ENCODE assay signal across 1 cellular context in the genomic region with DNA sequence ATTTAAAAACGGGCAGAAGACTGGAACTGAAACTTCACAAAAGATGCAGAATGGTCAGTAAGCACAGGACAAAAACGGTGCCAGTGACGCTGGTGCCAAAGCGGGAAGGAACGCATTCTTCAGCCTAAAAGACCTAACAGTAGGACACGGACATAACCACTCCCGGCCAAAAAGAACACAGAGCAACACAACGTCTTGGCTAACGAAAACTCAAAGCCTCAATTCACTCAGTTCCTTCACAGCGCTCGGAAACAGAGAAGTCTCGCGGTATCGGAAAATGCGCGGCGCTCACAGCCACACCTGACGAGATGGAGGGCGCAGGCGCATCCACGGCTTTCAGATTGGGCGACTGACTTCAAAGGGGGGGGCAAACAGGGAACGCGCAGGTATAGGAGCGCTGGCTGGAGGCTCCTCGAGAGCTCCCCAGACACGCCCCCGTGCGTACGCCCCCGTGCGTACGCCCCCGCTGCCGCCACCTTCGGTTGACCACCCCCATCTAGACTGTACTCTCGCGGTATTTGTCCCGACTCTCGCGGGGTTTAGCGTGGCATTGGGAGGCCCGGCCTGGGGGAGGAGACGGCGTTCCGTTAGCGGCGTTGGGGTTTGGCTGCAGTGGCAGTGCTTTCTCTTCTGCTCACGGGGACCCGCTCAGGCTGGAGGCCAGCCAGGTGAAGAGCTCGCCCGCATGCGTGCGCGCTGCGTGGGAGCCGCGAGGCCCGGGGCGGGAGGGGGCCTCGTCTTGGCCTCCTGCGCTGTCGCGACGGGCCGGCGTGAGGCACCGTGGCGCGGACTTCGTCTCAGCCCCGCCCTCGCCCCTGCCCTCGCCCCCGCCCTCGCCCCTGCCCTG.
TF ChIP-seq lines count a peak whose summit lies in the region.

Gene NKTR, plus strand, starts transcription at position 576 of the 847 bp plus-strand sequence. CDS start 321 bp downstream, outside the sequence.

TF ChIP-seq in GM12878, 131 proteins besides CTCF, POLR2A, EP300 and RAD21 (continued from another document and continues in another):
- TF ChIP-seq TCF3 (IDR thresholded peaks at IDR 0.05; ENCODE audit: borderline replicate concordance, insufficient read depth, low read depth, low read length) (peak; percentile 14; the same call in 1 of the 2 replicates), MYC (IDR thresholded peaks at IDR 0.05; ENCODE audit: insufficient read depth, insufficient read length, insufficient replicate concordance, low read length, severe bottlenecking) (peak; percentile 28), ZNF24 (IDR thresholded peaks at IDR 0.05) (no peak), CHD4 (IDR thresholded peaks at IDR 0.05) (no peak), MEF2B (IDR thresholded peaks at IDR 0.05; ENCODE audit: partially characterized antibody, poor library complexity, severe bottlenecking) (no peak), FOXK2 (IDR thresholded peaks at IDR 0.05) (no peak), BCL11A (IDR thresholded peaks at IDR 0.05; ENCODE audit: low read depth, low read length) (no peak), HDGF (IDR thresholded peaks at IDR 0.05) (peak; percentile 97), CUX1 (IDR thresholded peaks at IDR 0.05; ENCODE audit: insufficient replicate concordance, low read depth, low read length) (no peak), ATF2 (IDR thresholded peaks at IDR 0.05; ENCODE audit: low read length) (peak; percentile 42; the same call in 1 of the 2 replicates), POLR2AphosphoS2 (IDR thresholded peaks at IDR 0.05; ENCODE audit: low read depth, low read length) (peak; percentile 94), MTA3 (IDR thresholded peaks at IDR 0.05; ENCODE audit: borderline replicate concordance, low read length) (no peak), TAF1 (IDR thresholded peaks at IDR 0.05; ENCODE audit: borderline replicate concordance, low read depth, low read length) (peak; percentile 87), ZNF622 (IDR thresholded peaks at IDR 0.05) (no peak), SRF (IDR thresholded peaks at IDR 0.05; ENCODE audit: low read depth in 2 of 2, low read length in 2 of 2) (no peak), SIN3A (IDR thresholded peaks at IDR 0.05; ENCODE audit: low read depth, low read length) (0 out of 2 replicates have a peak, but pooled peaks have one; percentile 41), CHD2 (IDR thresholded peaks at IDR 0.05; ENCODE audit: borderline replicate concordance, low read depth, low read length) (peak; percentile 99), RFX5 (IDR thresholded peaks at IDR 0.05; ENCODE audit: low read depth, low read length) (peak; percentile 8; the same call in 1 of the 2 replicates), ESRRA (IDR thresholded peaks at IDR 0.05; ENCODE audit: low read length) (no peak), NR2C1 (IDR thresholded peaks at IDR 0.05) (no peak), CBX3 (IDR thresholded peaks at IDR 0.05; ENCODE audit: borderline replicate concordance, low read depth) (no peak), CEBPB (IDR thresholded peaks at IDR 0.05; ENCODE audit: borderline replicate concordance in 1 of 2, low read depth in 2 of 2, low read length in 2 of 2) (peak in 1 of 2 experiments; percentile 58; a peak in 1 of 4 replicates), PML (IDR thresholded peaks at IDR 0.05; ENCODE audit: low read length) (peak; percentile 97), NR2C2 (IDR thresholded peaks at IDR 0.05; ENCODE audit: borderline replicate concordance, control insufficient read depth, insufficient read length, low read depth) (no peak), KAT2A (conservative IDR thresholded peaks at IDR 0.05; ENCODE audit: control insufficient read depth, low read depth, low read length) (no peak), ZNF274 (IDR thresholded peaks at IDR 0.05; ENCODE audit: insufficient read depth, insufficient read length) (no peak)
- TF ChIP-seq, protein P1, sequence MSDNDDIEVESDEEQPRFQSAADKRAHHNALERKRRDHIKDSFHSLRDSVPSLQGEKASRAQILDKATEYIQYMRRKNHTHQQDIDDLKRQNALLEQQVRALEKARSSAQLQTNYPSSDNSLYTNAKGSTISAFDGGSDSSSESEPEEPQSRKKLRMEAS (IDR thresholded peaks at IDR 0.05; ENCODE audit: low read depth, low read length), result peak; percentile 73; the same call in 1 of the 2 replicates
- TF ChIP-seq, protein P2, sequence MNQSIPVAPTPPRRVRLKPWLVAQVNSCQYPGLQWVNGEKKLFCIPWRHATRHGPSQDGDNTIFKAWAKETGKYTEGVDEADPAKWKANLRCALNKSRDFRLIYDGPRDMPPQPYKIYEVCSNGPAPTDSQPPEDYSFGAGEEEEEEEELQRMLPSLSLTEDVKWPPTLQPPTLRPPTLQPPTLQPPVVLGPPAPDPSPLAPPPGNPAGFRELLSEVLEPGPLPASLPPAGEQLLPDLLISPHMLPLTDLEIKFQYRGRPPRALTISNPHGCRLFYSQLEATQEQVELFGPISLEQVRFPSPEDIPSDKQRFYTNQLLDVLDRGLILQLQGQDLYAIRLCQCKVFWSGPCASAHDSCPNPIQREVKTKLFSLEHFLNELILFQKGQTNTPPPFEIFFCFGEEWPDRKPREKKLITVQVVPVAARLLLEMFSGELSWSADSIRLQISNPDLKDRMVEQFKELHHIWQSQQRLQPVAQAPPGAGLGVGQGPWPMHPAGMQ (IDR thresholded peaks at IDR 0.05; ENCODE audit: borderline replicate concordance), result peak; percentile 82
- TF ChIP-seq, protein P3, sequence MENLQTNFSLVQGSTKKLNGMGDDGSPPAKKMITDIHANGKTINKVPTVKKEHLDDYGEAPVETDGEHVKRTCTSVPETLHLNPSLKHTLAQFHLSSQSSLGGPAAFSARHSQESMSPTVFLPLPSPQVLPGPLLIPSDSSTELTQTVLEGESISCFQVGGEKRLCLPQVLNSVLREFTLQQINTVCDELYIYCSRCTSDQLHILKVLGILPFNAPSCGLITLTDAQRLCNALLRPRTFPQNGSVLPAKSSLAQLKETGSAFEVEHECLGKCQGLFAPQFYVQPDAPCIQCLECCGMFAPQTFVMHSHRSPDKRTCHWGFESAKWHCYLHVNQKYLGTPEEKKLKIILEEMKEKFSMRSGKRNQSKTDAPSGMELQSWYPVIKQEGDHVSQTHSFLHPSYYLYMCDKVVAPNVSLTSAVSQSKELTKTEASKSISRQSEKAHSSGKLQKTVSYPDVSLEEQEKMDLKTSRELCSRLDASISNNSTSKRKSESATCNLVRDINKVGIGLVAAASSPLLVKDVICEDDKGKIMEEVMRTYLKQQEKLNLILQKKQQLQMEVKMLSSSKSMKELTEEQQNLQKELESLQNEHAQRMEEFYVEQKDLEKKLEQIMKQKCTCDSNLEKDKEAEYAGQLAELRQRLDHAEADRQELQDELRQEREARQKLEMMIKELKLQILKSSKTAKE (IDR thresholded peaks at IDR 0.05; ENCODE audit: low read depth, poor library complexity, severe bottlenecking), result peak; percentile 43
- TF ChIP-seq, protein P4, sequence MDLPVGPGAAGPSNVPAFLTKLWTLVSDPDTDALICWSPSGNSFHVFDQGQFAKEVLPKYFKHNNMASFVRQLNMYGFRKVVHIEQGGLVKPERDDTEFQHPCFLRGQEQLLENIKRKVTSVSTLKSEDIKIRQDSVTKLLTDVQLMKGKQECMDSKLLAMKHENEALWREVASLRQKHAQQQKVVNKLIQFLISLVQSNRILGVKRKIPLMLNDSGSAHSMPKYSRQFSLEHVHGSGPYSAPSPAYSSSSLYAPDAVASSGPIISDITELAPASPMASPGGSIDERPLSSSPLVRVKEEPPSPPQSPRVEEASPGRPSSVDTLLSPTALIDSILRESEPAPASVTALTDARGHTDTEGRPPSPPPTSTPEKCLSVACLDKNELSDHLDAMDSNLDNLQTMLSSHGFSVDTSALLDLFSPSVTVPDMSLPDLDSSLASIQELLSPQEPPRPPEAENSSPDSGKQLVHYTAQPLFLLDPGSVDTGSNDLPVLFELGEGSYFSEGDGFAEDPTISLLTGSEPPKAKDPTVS (IDR thresholded peaks at IDR 0.05; ENCODE audit: low read depth, low read length), result no peak
- TF ChIP-seq, protein P5, sequence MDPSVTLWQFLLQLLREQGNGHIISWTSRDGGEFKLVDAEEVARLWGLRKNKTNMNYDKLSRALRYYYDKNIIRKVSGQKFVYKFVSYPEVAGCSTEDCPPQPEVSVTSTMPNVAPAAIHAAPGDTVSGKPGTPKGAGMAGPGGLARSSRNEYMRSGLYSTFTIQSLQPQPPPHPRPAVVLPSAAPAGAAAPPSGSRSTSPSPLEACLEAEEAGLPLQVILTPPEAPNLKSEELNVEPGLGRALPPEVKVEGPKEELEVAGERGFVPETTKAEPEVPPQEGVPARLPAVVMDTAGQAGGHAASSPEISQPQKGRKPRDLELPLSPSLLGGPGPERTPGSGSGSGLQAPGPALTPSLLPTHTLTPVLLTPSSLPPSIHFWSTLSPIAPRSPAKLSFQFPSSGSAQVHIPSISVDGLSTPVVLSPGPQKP (IDR thresholded peaks at IDR 0.05; ENCODE audit: low read depth, low read length), result no peak
- TF ChIP-seq, protein P6, sequence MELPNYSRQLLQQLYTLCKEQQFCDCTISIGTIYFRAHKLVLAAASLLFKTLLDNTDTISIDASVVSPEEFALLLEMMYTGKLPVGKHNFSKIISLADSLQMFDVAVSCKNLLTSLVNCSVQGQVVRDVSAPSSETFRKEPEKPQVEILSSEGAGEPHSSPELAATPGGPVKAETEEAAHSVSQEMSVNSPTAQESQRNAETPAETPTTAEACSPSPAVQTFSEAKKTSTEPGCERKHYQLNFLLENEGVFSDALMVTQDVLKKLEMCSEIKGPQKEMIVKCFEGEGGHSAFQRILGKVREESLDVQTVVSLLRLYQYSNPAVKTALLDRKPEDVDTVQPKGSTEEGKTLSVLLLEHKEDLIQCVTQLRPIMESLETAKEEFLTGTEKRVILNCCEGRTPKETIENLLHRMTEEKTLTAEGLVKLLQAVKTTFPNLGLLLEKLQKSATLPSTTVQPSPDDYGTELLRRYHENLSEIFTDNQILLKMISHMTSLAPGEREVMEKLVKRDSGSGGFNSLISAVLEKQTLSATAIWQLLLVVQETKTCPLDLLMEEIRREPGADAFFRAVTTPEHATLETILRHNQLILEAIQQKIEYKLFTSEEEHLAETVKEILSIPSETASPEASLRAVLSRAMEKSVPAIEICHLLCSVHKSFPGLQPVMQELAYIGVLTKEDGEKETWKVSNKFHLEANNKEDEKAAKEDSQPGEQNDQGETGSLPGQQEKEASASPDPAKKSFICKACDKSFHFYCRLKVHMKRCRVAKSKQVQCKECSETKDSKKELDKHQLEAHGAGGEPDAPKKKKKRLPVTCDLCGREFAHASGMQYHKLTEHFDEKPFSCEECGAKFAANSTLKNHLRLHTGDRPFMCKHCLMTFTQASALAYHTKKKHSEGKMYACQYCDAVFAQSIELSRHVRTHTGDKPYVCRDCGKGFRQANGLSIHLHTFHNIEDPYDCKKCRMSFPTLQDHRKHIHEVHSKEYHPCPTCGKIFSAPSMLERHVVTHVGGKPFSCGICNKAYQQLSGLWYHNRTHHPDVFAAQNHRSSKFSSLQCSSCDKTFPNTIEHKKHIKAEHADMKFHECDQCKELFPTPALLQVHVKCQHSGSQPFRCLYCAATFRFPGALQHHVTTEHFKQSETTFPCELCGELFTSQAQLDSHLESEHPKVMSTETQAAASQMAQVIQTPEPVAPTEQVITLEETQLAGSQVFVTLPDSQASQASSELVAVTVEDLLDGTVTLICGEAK (IDR thresholded peaks at IDR 0.05; ENCODE audit: borderline replicate concordance), result peak; percentile 37; the same call in 1 of the 2 replicates
